In genomic region chr9:87443461-87443860, GRCh38 we compare ENCODE assay signal across 28 cellular contexts. TPM values are rescaled to one million over a fixed set of nuclear protein-coding genes. Genes with fewer than 3 reads are reported as not detected.
DNase-seq lines count a peak whose midpoint lies in the region; TF ChIP-seq lines count a peak whose summit lies in the region.
"Had no signal": no experiment of that assay in that cellular context is flagged by ENCODE, and none has a peak within 500 bp of the region (broad histone marks: within the 10 kb centered on the region; RNA-seq: fewer than 3 reads in every experiment).

No MANE protein-coding gene starts in this region.

- no peak for TF ChIP-seq CTCF in foreskin fibroblast (IDR thresholded peaks at IDR 0.05; ENCODE audit: low read depth, low read length)

- in situ Hi-C loops in G401 (cut with HindIII; ENCODE audit: low sequenced_read_pairs): no loop called here

- no peak overlapping the region for H3K4me3 ChIP-seq in foreskin fibroblast (ENCODE audit: low read depth in 1 of 2, low read length in 2 of 2)
- H3K4me3 ChIP-seq: A549; BLaER1; BLaER1 treated with 17β-estradiol and CSF1 and Interleukin-3, amounts not matched to agents 10 nM and 100 nM had no signal

- DNase-seq in G401 (ENCODE audit: low spot score): peak; percentile 65
- DNase-seq in cerebellar cortex (ENCODE audit: low spot score): peak; percentile 64
- DNase-seq in cerebellum (ENCODE audit: low spot score): peak; percentile 27
- no peak for DNase-seq in NCI-H146 (lab: John Stamatoyannopoulos, UW)
- DNase-seq in DMS53 treated with DMSO at 0.1 percent for 48 hours (lab: John Stamatoyannopoulos, UW; ENCODE audit: unreplicated experiment): no peak
- DNase-seq in foreskin fibroblast: no peak
- DNase-seq: 8988T; ACHN; AML-193; BE2C; Caco-2; Calu3; CD4-positive, alpha-beta memory T cell; CD4-positive, alpha-beta T cell; CD4-positive, CD25-positive, alpha-beta regulatory T cell; CD8-positive, alpha-beta memory T cell; CD8-positive, alpha-beta T cell; COR-L47; DMS 273 treated with DMSO at 0.1 percent for 48 hours; DMS153; DMS53; DMS79; DMS79 treated with DMSO at 0.1 percent for 48 hours; DND-41; EL had no signal

RNA-seq across cellular contexts. Expression of gene DAPK1, which starts 54.2 kb away (rescaled TPM):
- total RNA-seq in G401 (2014; rRNA removed; shearing (Covaris generic)): not detected in 2 replicates
- total RNA-seq in cerebellum: 71.8 TPM

Comparison
In these comparisons a context has a peak if more than half of its experiments do, and no peak if none do; other contexts are left out.
1. DNase-seq: peak in G401 (single experiment), cerebellar cortex (single experiment) and cerebellum (single experiment); none in NCI-H146 (single experiment), DMS53 treated with DMSO at 0.1 percent for 48 hours (single experiment) and foreskin fibroblast (0 of 2).
2. RNA of gene DAPK1, which starts 54.2 kb away (total RNA-seq): 71.8 TPM in cerebellum (single experiment); not detected in G401; every median in the first group is over 10 times any median in the second.